Comparison of ENCODE assay signal across 14 cellular contexts in the genomic region with DNA sequence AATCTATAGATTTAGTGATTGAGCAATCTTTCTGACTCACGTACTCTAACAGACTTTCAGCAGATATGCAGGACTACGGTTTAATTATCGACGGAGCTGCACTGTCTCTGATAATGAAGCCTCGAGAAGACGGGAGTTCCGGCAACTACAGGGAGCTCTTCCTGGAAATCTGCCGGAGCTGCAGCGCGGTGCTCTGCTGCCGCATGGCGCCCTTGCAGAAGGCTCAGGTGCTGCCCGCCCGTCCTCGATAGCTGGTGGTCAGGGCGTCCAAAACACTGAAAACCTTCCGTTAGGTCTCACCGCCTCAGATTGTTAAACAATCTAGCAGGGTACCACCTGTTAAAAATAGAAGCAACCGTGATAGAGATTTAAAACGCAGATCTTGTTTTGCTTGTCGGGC.
A peak's percentile ranks its signal among the peaks of the same experiment; 100 is the strongest.
DNase-seq lines count a peak whose midpoint lies in the region; ATAC-seq and TF ChIP-seq lines count a peak whose summit lies in the region.
"Had no signal": no experiment of that assay in that cellular context is flagged by ENCODE, and none has a peak within 500 bp of the region (broad histone marks: within the 10 kb centered on the region; RNA-seq: fewer than 3 reads in every experiment).

No MANE protein-coding gene starts in this region.

- H3K4me1 ChIP-seq in endodermal cell (ENCODE audit: control insufficient read depth, insufficient read depth, low read length) (no peaks in the 10 kb centered on the region), osteoblast (ENCODE audit: insufficient read depth, low read length) (no peaks in the 10 kb centered on the region), MM.1S (ENCODE audit: low read length) (no peaks in the 10 kb centered on the region)

- H3K27me3 Mint-ChIP-seq in endodermal cell (ENCODE audit: insufficient read depth) = no peaks in the 10 kb centered on the region
- H3K27me3 Mint-ChIP-seq in WTC11 (ENCODE audit: low read depth) = no peaks in the 10 kb centered on the region
- H3K27me3 Mint-ChIP-seq: CD4-positive, CD25-positive, alpha-beta regulatory T cell had no signal

- no peaks in the 10 kb centered on the region for H4K20me1 ChIP-seq in osteoblast (ENCODE audit: insufficient read depth, low read length)
- H4K20me1 ChIP-seq in MM.1S (ENCODE audit: insufficient read depth, low read length) = no peaks in the 10 kb centered on the region

- H3K79me2 ChIP-seq in osteoblast (ENCODE audit: insufficient read depth, low read length) = no peaks in the 10 kb centered on the region
- no peaks in the 10 kb centered on the region for H3K79me2 ChIP-seq in MM.1S (ENCODE audit: low read length)

- H2AFZ ChIP-seq in osteoblast (ENCODE audit: low read length) = no peak overlapping the region
- H2AFZ ChIP-seq in MM.1S (ENCODE audit: low read length) = no peak overlapping the region

- H3K4me3 ChIP-seq in endodermal cell (ENCODE audit: low read length) = no peak overlapping the region
- H3K4me3 ChIP-seq in osteoblast (ENCODE audit: insufficient read depth, low read length) = no peak overlapping the region
- no peak overlapping the region for H3K4me3 ChIP-seq in MM.1S (ENCODE audit: low read length)
- H3K4me3 ChIP-seq: BLaER1 had no signal

- no peak overlapping the region for H3K4me3 Mint-ChIP-seq in endodermal cell
- H3K4me3 Mint-ChIP-seq in WTC11 = no peak overlapping the region
- H3K4me3 Mint-ChIP-seq: CD4-positive, CD25-positive, alpha-beta regulatory T cell had no signal

- H3K9ac ChIP-seq in endodermal cell (ENCODE audit: extremely low read depth, low read length, poor library complexity, severe bottlenecking) = no peak overlapping the region
- no peak overlapping the region for H3K9ac ChIP-seq in MM.1S (ENCODE audit: low read length)
- H3K9ac ChIP-seq: BLaER1 had no signal

- CTCF ChIA-PET in WTC11 (lab: Charles Lee) = no interaction called here

- intact Hi-C loops in left ventricle myocardium superior (cut with micrococcal nuclease) (no loop called here), cardiac septum (cut with DNase I) (no loop called here)

- no peaks in the 10 kb centered on the region for H3K9me2 ChIP-seq in MM.1S (replicated peaks; ENCODE audit: insufficient read depth, low read length)

- H3K9me3 Mint-ChIP-seq in endodermal cell (no peaks in the 10 kb centered on the region), WTC11 (no peaks in the 10 kb centered on the region)
- H3K9me3 Mint-ChIP-seq: CD4-positive, CD25-positive, alpha-beta regulatory T cell had no signal

- ATAC-seq in left ventricle myocardium superior (no peak), WTC11 (no peak)
- ATAC-seq: HCT116 had no signal

- peaks cover 97% of the 10 kb centered on the region for H3K36me3 ChIP-seq in endodermal cell (ENCODE audit: control insufficient read depth, insufficient read depth, low read length)
- H3K36me3 ChIP-seq in osteoblast (ENCODE audit: insufficient read depth, low read length) = peaks cover 6% of the 10 kb centered on the region
- no peaks in the 10 kb centered on the region for H3K36me3 ChIP-seq in MM.1S (replicated peaks; ENCODE audit: insufficient read depth, low read length)

- H3K27me3 ChIP-seq in endodermal cell (ENCODE audit: control insufficient read depth, insufficient read depth, low read length, poor library complexity, severe bottlenecking) (no peaks in the 10 kb centered on the region), osteoblast (ENCODE audit: insufficient read depth, low read length) (no peaks in the 10 kb centered on the region), MM.1S (replicated peaks; ENCODE audit: insufficient read depth, low read length) (no peaks in the 10 kb centered on the region)
- H3K27me3 ChIP-seq: BLaER1 had no signal

- DNase-seq in left ventricle myocardium superior (peak; percentile 18), cardiac septum (ENCODE audit: low spot score) (no peak), endodermal cell (peak; percentile 22), osteoblast (ENCODE audit: insufficient read length, low spot score, missing footprints) (peak; percentile 62), MM.1S (no peak), WTC11 (ENCODE audit: low spot score) (no peak), GF-D8 (lab: John Stamatoyannopoulos, UW) (no peak)
- DNase-seq: 8988T; AML-193; CD4-positive, CD25-positive, alpha-beta regulatory T cell; DMS53 had no signal

- POLR2A ChIA-PET in WTC11 (lab: Charles Lee) = no interaction called here

- H3K36me3 Mint-ChIP-seq in endodermal cell (ENCODE audit: low read depth) = peaks cover 87% of the 10 kb centered on the region
- peaks cover 79% of the 10 kb centered on the region for H3K36me3 Mint-ChIP-seq in WTC11

- H3K4me2 ChIP-seq in osteoblast (ENCODE audit: insufficient read depth, low read length) (no peak overlapping the region), MM.1S (ENCODE audit: low read depth, low read length) (no peak overlapping the region)
- H3K4me2 ChIP-seq: BLaER1 had no signal

- H3K27ac Mint-ChIP-seq in endodermal cell (no peak overlapping the region), WTC11 (no peak overlapping the region)
- H3K27ac Mint-ChIP-seq: CD4-positive, CD25-positive, alpha-beta regulatory T cell had no signal

- no peak for TF ChIP-seq CTCF in endodermal cell (conservative IDR thresholded peaks at IDR 0.05)
- no peak for TF ChIP-seq CTCF in osteoblast (IDR thresholded peaks at IDR 0.05; ENCODE audit: extremely low read depth, low read depth, low read length)
- no peak for TF ChIP-seq CTCF in MM.1S (IDR thresholded peaks at IDR 0.05; ENCODE audit: low read length)
- TF ChIP-seq CTCF in WTC11 (IDR thresholded peaks at IDR 0.05) = no peak

- 94 to 97% methylated on average over 21 of the region's 21 CpGs for WGBS in endodermal cell (ENCODE audit: insufficient coverage in 1 of 2, insufficient read length in 1 of 2), 2 experiments

- no peaks in the 10 kb centered on the region for H3F3A ChIP-seq in MM.1S (ENCODE audit: insufficient read depth, low read length)

- H3K9me3 ChIP-seq in endodermal cell (ENCODE audit: control insufficient read depth, low read length) = no peaks in the 10 kb centered on the region
- H3K9me3 ChIP-seq in osteoblast (ENCODE audit: low read depth, low read length) = no peaks in the 10 kb centered on the region
- no peaks in the 10 kb centered on the region for H3K9me3 ChIP-seq in MM.1S (replicated peaks; ENCODE audit: insufficient read depth, low read length)
- H3K9me3 ChIP-seq: BLaER1 had no signal

- H3K27ac ChIP-seq in endodermal cell (ENCODE audit: low read depth, low read length) = no peak overlapping the region
- no peak overlapping the region for H3K27ac ChIP-seq in osteoblast (ENCODE audit: low read depth, low read length)
- H3K27ac ChIP-seq in MM.1S (ENCODE audit: low read length) = no peak overlapping the region
- H3K27ac ChIP-seq: BLaER1, HL-60 had no signal

- H3K4me1 Mint-ChIP-seq in endodermal cell (no peaks in the 10 kb centered on the region), WTC11 (no peaks in the 10 kb centered on the region)

TF ChIP-seq in WTC11, 78 proteins besides CTCF, POLR2A, EP300 and RAD21 (continues in another document):
- TF ChIP-seq ZNF671 (CRISPR knock-in tag; IDR thresholded peaks at IDR 0.05) (no peak), EMX1 (CRISPR knock-in tag; IDR thresholded peaks at IDR 0.05) (no peak), CREM (CRISPR knock-in tag; IDR thresholded peaks at IDR 0.05) (no peak), ZNF121 (CRISPR knock-in tag; IDR thresholded peaks at IDR 0.05) (no peak), SMAD4 (CRISPR knock-in tag; IDR thresholded peaks at IDR 0.05) (no peak), HMGXB4 (CRISPR knock-in tag; IDR thresholded peaks at IDR 0.05) (no peak), SMAD3 (CRISPR knock-in tag; IDR thresholded peaks at IDR 0.05; ENCODE audit: borderline replicate concordance) (no peak), STAT6 (CRISPR knock-in tag; conservative IDR thresholded peaks at IDR 0.05; ENCODE audit: low read depth) (no peak)

Comparison
In these comparisons a context has a peak if more than half of its experiments do, and no peak if none do; other contexts are left out.
1. DNase-seq: peak in left ventricle myocardium superior (single experiment), endodermal cell (single experiment) and osteoblast (single experiment); none in cardiac septum (single experiment), MM.1S (single experiment), WTC11 (single experiment) and GF-D8 (single experiment).